ENCODE assay signal across 8 cellular contexts in genomic region chr11:65418681-65419459, GRCh38.
DNase-seq lines count a peak whose midpoint lies in the region; ATAC-seq and TF ChIP-seq lines count a peak whose summit lies in the region.

No MANE protein-coding gene starts in this region.

- peaks cover 11% of the 10 kb centered on the region for H3K27me3 Mint-ChIP-seq in T-helper 2 cell treated with Interferon-gamma antibody and Interleukin-4, amounts not matched to agents 5 μg/mL and 100 μg/mL, for 36 hours (ENCODE audit: low read depth)

- DNase-seq in NCI-H1694 treated with DMSO at 0.1 percent for 48 hours (lab: John Stamatoyannopoulos, UW) (peak; percentile 82), astrocyte of the hippocampus (ENCODE audit: low read depth, low spot score) (peak; percentile 95), hippocampal formation (lab: John Stamatoyannopoulos, UW) (peak; percentile 90), retinal pigment epithelial cell (ENCODE audit: low read depth) (peak; percentile 89), cortex of kidney (lab: John Stamatoyannopoulos, UW) (no peak)
- DNase-seq in T-helper 2 cell treated with Interferon-gamma antibody and Interleukin-4, amounts not matched to agents 5 μg/mL and 100 μg/mL, for 36 hours (ENCODE audit: low spot score): peak; percentile 93

- H3K4me1 Mint-ChIP-seq in T-helper 2 cell treated with Interferon-gamma antibody and Interleukin-4, amounts not matched to agents 5 μg/mL and 100 μg/mL, for 36 hours (ENCODE audit: low read depth): peaks cover 42% of the 10 kb centered on the region

- peak overlapping the region; percentile 24 for H3K4me3 ChIP-seq in retinal pigment epithelial cell (ENCODE audit: low read length)

- TF ChIP-seq CTCF in retinal pigment epithelial cell (conservative IDR thresholded peaks at IDR 0.05; ENCODE audit: low read depth, low read length): no peak

- peak overlapping the region; percentile 95 for H3K4me3 Mint-ChIP-seq in T-helper 2 cell treated with Interferon-gamma antibody and Interleukin-4, amounts not matched to agents 5 μg/mL and 100 μg/mL, for 36 hours

- peak overlapping the region; percentile 98 for H3K27ac Mint-ChIP-seq in T-helper 2 cell treated with Interferon-gamma antibody and Interleukin-4, amounts not matched to agents 5 μg/mL and 100 μg/mL, for 36 hours

- TF ChIP-seq POLR2A in GM15510 (IDR thresholded peaks at IDR 0.05; ENCODE audit: borderline replicate concordance, extremely low read depth, insufficient read length): peak; percentile 91

- peak; percentile 37 for ATAC-seq in HG02870 (IDR thresholded peaks at IDR 0.05; ENCODE audit: unreplicated experiment)

- H3K9me3 Mint-ChIP-seq in T-helper 2 cell treated with Interferon-gamma antibody and Interleukin-4, amounts not matched to agents 5 μg/mL and 100 μg/mL, for 36 hours: no peaks in the 10 kb centered on the region

- peaks cover 16% of the 10 kb centered on the region for H3K36me3 Mint-ChIP-seq in T-helper 2 cell treated with Interferon-gamma antibody and Interleukin-4, amounts not matched to agents 5 μg/mL and 100 μg/mL, for 36 hours (ENCODE audit: low read depth)
